Comparison of ENCODE assay signal across 1 cellular context in the genomic region with DNA sequence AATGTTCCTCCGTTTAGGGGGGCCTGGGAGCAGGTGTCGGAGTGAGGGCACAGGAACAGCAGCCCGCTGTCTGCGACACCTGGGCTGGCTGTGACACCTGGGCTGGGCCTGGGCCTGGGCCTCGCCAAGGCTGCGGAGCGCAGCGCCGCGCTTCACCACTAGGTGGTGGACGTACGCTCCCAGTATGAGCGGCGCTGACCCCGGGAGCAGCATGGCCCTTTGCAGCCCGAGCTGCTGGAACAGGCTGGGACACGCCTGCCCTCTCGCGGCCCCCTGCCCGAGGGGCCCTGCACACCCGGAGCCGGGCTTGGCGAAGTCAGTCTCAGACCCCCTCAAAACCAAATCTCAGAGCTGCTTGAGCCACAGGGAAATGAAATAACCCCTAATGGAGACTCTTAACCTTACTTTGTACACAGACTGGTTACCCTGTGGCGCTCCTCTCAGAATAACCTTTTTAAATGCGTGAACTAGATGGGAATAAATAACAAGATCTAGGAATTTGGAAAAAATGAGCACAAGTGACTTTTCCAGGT.
TF ChIP-seq lines count a peak whose summit lies in the region.

No MANE protein-coding gene starts in this region.

TF ChIP-seq in Ishikawa, 13 proteins besides CTCF, POLR2A, EP300 and RAD21 (continued from another document):
- TF ChIP-seq, protein P1, sequence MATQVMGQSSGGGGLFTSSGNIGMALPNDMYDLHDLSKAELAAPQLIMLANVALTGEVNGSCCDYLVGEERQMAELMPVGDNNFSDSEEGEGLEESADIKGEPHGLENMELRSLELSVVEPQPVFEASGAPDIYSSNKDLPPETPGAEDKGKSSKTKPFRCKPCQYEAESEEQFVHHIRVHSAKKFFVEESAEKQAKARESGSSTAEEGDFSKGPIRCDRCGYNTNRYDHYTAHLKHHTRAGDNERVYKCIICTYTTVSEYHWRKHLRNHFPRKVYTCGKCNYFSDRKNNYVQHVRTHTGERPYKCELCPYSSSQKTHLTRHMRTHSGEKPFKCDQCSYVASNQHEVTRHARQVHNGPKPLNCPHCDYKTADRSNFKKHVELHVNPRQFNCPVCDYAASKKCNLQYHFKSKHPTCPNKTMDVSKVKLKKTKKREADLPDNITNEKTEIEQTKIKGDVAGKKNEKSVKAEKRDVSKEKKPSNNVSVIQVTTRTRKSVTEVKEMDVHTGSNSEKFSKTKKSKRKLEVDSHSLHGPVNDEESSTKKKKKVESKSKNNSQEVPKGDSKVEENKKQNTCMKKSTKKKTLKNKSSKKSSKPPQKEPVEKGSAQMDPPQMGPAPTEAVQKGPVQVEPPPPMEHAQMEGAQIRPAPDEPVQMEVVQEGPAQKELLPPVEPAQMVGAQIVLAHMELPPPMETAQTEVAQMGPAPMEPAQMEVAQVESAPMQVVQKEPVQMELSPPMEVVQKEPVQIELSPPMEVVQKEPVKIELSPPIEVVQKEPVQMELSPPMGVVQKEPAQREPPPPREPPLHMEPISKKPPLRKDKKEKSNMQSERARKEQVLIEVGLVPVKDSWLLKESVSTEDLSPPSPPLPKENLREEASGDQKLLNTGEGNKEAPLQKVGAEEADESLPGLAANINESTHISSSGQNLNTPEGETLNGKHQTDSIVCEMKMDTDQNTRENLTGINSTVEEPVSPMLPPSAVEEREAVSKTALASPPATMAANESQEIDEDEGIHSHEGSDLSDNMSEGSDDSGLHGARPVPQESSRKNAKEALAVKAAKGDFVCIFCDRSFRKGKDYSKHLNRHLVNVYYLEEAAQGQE (IDR thresholded peaks at IDR 0.05; ENCODE audit: low read depth): no peak
- TF ChIP-seq, protein P2, sequence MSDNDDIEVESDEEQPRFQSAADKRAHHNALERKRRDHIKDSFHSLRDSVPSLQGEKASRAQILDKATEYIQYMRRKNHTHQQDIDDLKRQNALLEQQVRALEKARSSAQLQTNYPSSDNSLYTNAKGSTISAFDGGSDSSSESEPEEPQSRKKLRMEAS (IDR thresholded peaks at IDR 0.05): peak; percentile 65; the same call in 1 of the 2 replicates
- no peak for TF ChIP-seq CREB1 (IDR thresholded peaks at IDR 0.05; ENCODE audit: low read depth)
- TF ChIP-seq FOXM1 (IDR thresholded peaks at IDR 0.05; ENCODE audit: borderline replicate concordance, low read depth): no peak
- no peak for TF ChIP-seq TAF1 (IDR thresholded peaks at IDR 0.05; ENCODE audit: low read depth)
- no peak for TF ChIP-seq NFIC (IDR thresholded peaks at IDR 0.05)
- no peak for TF ChIP-seq CEBPB (IDR thresholded peaks at IDR 0.05)
- TF ChIP-seq ZBTB7A (IDR thresholded peaks at IDR 0.05; ENCODE audit: low read depth): 0 out of 2 replicates have a peak, but pooled peaks have one; percentile 53
- TF ChIP-seq, protein P3, sequence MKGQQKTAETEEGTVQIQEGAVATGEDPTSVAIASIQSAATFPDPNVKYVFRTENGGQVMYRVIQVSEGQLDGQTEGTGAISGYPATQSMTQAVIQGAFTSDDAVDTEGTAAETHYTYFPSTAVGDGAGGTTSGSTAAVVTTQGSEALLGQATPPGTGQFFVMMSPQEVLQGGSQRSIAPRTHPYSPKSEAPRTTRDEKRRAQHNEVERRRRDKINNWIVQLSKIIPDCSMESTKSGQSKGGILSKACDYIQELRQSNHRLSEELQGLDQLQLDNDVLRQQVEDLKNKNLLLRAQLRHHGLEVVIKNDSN (IDR thresholded peaks at IDR 0.05): no peak
- 0 out of 2 replicates have a peak, but pooled peaks have one; percentile 12 for TF ChIP-seq TEAD4 (IDR thresholded peaks at IDR 0.05)
TF ChIP-seq in Ishikawa: peak in this region for 5.
